16 cellular contexts compared by ENCODE assay signal in genomic region chr18:73707035-73707434, GRCh38.
"Had no signal": no experiment of that assay in that cellular context is flagged by ENCODE, and none has a peak within 500 bp of the region (broad histone marks: within the 10 kb centered on the region; RNA-seq: fewer than 3 reads in every experiment).

No MANE protein-coding gene starts in this region.

- H3K36me3 ChIP-seq: adrenal gland, lower lobe of right lung, neutrophil, sigmoid colon had no signal

- H3K27me3 ChIP-seq: adrenal gland, body of pancreas, dorsolateral prefrontal cortex, hepatocyte, neutrophil, sigmoid colon, testis had no signal

- ATAC-seq: body of pancreas; left colon; lower lobe of right lung; natural killer cell treated with Interleukin-12 subunit alpha and Interleukin-12 subunit beta and Interleukin-15 and Interleukin-18, amount 100 ng/mL, for 72 hours; stimulated activated memory B cell treated with anti-CD40 and anti-IgM and Interleukin-4, amounts not matched to agents 10 μg/mL and 1 μg/mL and 100 μg/mL, for 72 hours had no signal

- H3K27ac ChIP-seq: adrenal gland, body of pancreas, dorsolateral prefrontal cortex, hepatocyte, lower lobe of right lung, neutrophil, sigmoid colon, testis had no signal

- H3K9me3 ChIP-seq: adrenal gland, body of pancreas, lower lobe of right lung, neutrophil, sigmoid colon, testis had no signal

- H3K4me1 ChIP-seq: adrenal gland, body of pancreas, lower lobe of right lung, sigmoid colon, testis had no signal

- DNase-seq: activated CD4-positive, alpha-beta T cell treated with anti-CD3 and anti-CD28 coated beads, Interleukin-2, amount 50 U/mL, for 48 hours; activated gamma-delta T cell; adrenal gland; body of pancreas; caudate nucleus; dorsolateral prefrontal cortex; left colon; lower lobe of right lung; posterior cingulate gyrus; sigmoid colon; stimulated activated CD4-positive, alpha-beta T cell treated with anti-CD3 and anti-CD28 coated beads, Interleukin-4, amount 100 ng/mL, for 4 hours; testis had no signal

- H3K4me3 ChIP-seq: adrenal gland, body of pancreas, dorsolateral prefrontal cortex, hepatocyte, lower lobe of right lung, sigmoid colon, testis had no signal
